12 cellular contexts compared by ENCODE assay signal in the genomic region with DNA sequence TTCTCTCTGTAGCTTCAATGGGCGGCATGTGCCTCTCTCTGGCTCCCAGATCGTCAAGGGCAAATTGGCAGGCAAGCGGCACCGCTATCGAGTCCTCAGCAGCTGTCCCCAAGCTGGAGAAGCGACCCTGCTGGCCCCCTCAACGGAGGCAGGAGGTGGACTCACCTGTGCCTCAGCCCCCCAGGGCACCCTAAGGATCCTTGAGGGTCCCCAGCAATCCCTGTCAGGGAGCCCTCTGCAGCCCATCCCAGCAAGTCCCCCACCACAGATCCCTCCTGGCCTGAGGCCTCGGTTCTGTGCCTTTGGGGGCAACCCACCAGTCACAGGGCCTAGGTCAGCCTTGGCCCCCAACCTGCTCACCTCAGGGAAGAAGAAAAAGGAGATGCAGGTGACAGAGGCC. TPM values are rescaled to one million over a fixed set of nuclear protein-coding genes. Genes with fewer than 3 reads are reported as not detected.
DNase-seq lines count a peak whose midpoint lies in the region; ATAC-seq and TF ChIP-seq lines count a peak whose summit lies in the region.
"Had no signal": no experiment of that assay in that cellular context is flagged by ENCODE, and none has a peak within 500 bp of the region (broad histone marks: within the 10 kb centered on the region; RNA-seq: fewer than 3 reads in every experiment).

No MANE protein-coding gene starts in this region.

- H3K4me1 Mint-ChIP-seq in activated CD4-positive, alpha-beta T cell treated with anti-CD3 and anti-CD28 coated beads, Interleukin-2, amount 10 ng/mL, durations not matched to agents 24 days and 14 days: peaks cover 35% of the 10 kb centered on the region
- H3K4me1 Mint-ChIP-seq in HFFc6 (ENCODE audit: low read depth) (peaks cover 51% of the 10 kb centered on the region), neural crest cell (peaks cover 39% of the 10 kb centered on the region)
- peaks cover 25% of the 10 kb centered on the region for H3K4me1 Mint-ChIP-seq in activated naive CD8-positive, alpha-beta T cell treated with anti-CD3 and anti-CD28 coated beads, Interleukin-2, amount 10 ng/mL, durations not matched to agents 7 days and 5 days

- H3K36me3 ChIP-seq in mucosa of descending colon (ENCODE audit: low read depth): no peaks in the 10 kb centered on the region
- peaks cover 0 to 19% of the 10 kb centered on the region in 2 donors for H3K36me3 ChIP-seq in left lung

- H3K27ac Mint-ChIP-seq in activated CD4-positive, alpha-beta T cell treated with anti-CD3 and anti-CD28 coated beads, Interleukin-2, amount 10 ng/mL, durations not matched to agents 24 days and 14 days: no peak overlapping the region
- H3K27ac Mint-ChIP-seq in HFFc6: peak overlapping the region; percentile 50
- H3K27ac Mint-ChIP-seq in activated naive CD8-positive, alpha-beta T cell treated with anti-CD3 and anti-CD28 coated beads, Interleukin-2, amount 10 ng/mL, durations not matched to agents 7 days and 5 days: peak overlapping the region; percentile 19
- H3K27ac Mint-ChIP-seq in neural crest cell (ENCODE audit: unreplicated experiment): no peak overlapping the region

- peak overlapping the region; percentile 97 for H3K4me3 Mint-ChIP-seq in activated CD4-positive, alpha-beta T cell treated with anti-CD3 and anti-CD28 coated beads, Interleukin-2, amount 10 ng/mL, durations not matched to agents 24 days and 14 days
- H3K4me3 Mint-ChIP-seq in HFFc6 (peak overlapping the region; percentile 97), neural crest cell (peak overlapping the region; percentile 74)
- peak overlapping the region; percentile 35 for H3K4me3 Mint-ChIP-seq in activated naive CD8-positive, alpha-beta T cell treated with anti-CD3 and anti-CD28 coated beads, Interleukin-2, amount 10 ng/mL, durations not matched to agents 7 days and 5 days

- peaks cover 0 to 25% of the 10 kb centered on the region in 2 donors for H3K27me3 ChIP-seq in left lung

- intact Hi-C loops in activated CD4-positive, alpha-beta T cell treated with anti-CD3 and anti-CD28 coated beads, Interleukin-2, amount 10 ng/mL, durations not matched to agents 24 days and 14 days (cut with micrococcal nuclease): loop anchor here (5.0 kb wide), 1 partner anchor 1881 kb away; the partner anchor contains the start of gene ETHE1
- intact Hi-C loops in mucosa of descending colon (cut with DNase I, micrococcal nuclease) (no loop called here), left lung (cut with DNase I) (no loop called here)

- DNase-seq in activated CD4-positive, alpha-beta T cell treated with anti-CD3 and anti-CD28 coated beads, Interleukin-2, amount 10 ng/mL, durations not matched to agents 24 days and 14 days: no peak
- DNase-seq in activated CD4-positive, alpha-beta T cell treated with anti-CD3 and anti-CD28 coated beads, Interleukin-2, amount 50 U/mL, for 48 hours: no peak
- DNase-seq in HFFc6 (no peak), neural crest cell (ENCODE audit: low read depth, low spot score) (no peak), mucosa of descending colon (no peak), NCI-H345 treated with DMSO at 0.1 percent for 48 hours (lab: John Stamatoyannopoulos, UW; ENCODE audit: unreplicated experiment) (no peak), left lung (no peak)
- DNase-seq in activated naive CD8-positive, alpha-beta T cell treated with anti-CD3 and anti-CD28 coated beads, Interleukin-2, amount 10 ng/mL, durations not matched to agents 7 days and 5 days: no peak
- DNase-seq: DMS 273 treated with DMSO at 0.1 percent for 48 hours, NCI-H1092, spleen, SW 1271 had no signal

- no peak for ATAC-seq in activated naive CD8-positive, alpha-beta T cell treated with anti-CD3 and anti-CD28 coated beads, Interleukin-2, amount 10 ng/mL, durations not matched to agents 7 days and 5 days (ENCODE audit: low read depth)
- no peak for ATAC-seq in mucosa of descending colon
- ATAC-seq in left lung: no peak

- no peaks in the 10 kb centered on the region for H3K9me3 Mint-ChIP-seq in activated CD4-positive, alpha-beta T cell treated with anti-CD3 and anti-CD28 coated beads, Interleukin-2, amount 10 ng/mL, durations not matched to agents 24 days and 14 days
- no peaks in the 10 kb centered on the region for H3K9me3 Mint-ChIP-seq in HFFc6
- H3K9me3 Mint-ChIP-seq in activated naive CD8-positive, alpha-beta T cell treated with anti-CD3 and anti-CD28 coated beads, Interleukin-2, amount 10 ng/mL, durations not matched to agents 7 days and 5 days: no peaks in the 10 kb centered on the region
- H3K9me3 Mint-ChIP-seq in neural crest cell: no peaks in the 10 kb centered on the region

- H3K4me1 ChIP-seq in mucosa of descending colon (ENCODE audit: low read depth) (peaks cover 22% of the 10 kb centered on the region), left lung (peaks cover 24 to 48% of the 10 kb centered on the region in 2 donors)

- no peak for TF ChIP-seq CTCF in HFFc6 (IDR thresholded peaks at IDR 0.05)
- TF ChIP-seq CTCF in neural crest cell (conservative IDR thresholded peaks at IDR 0.05): no peak
- TF ChIP-seq CTCF in mucosa of descending colon (IDR thresholded peaks at IDR 0.05): no peak
- TF ChIP-seq CTCF in left lung (IDR thresholded peaks at IDR 0.05): no peak

- peaks cover 33% of the 10 kb centered on the region for H3K36me3 Mint-ChIP-seq in activated CD4-positive, alpha-beta T cell treated with anti-CD3 and anti-CD28 coated beads, Interleukin-2, amount 10 ng/mL, durations not matched to agents 24 days and 14 days (ENCODE audit: low read depth)
- H3K36me3 Mint-ChIP-seq in HFFc6 (ENCODE audit: low read depth): peaks cover 37% of the 10 kb centered on the region
- peaks cover 9% of the 10 kb centered on the region for H3K36me3 Mint-ChIP-seq in activated naive CD8-positive, alpha-beta T cell treated with anti-CD3 and anti-CD28 coated beads, Interleukin-2, amount 10 ng/mL, durations not matched to agents 7 days and 5 days
- H3K36me3 Mint-ChIP-seq in neural crest cell (ENCODE audit: low read depth): peaks cover 6% of the 10 kb centered on the region

- H3K27ac ChIP-seq in left lung: no peak overlapping the region
- H3K27ac ChIP-seq: spleen had no signal

- H3K4me3 ChIP-seq in mucosa of descending colon (no peak overlapping the region), left lung (no peak overlapping the region)

- H3K9me3 ChIP-seq in mucosa of descending colon (no peaks in the 10 kb centered on the region), left lung (no peaks in the 10 kb centered on the region)
- H3K9me3 ChIP-seq: spleen had no signal

- POLR2A ChIA-PET in activated naive CD8-positive, alpha-beta T cell treated with anti-CD3 and anti-CD28 coated beads, Interleukin-2, amount 10 ng/mL, durations not matched to agents 7 days and 5 days (lab: Charles Lee): interaction anchor here (0.8 to 1.2 kb wide), 3 partner anchors 8 to 12 kb away, joined by 3 read pairs; no protein-coding TSS in a partner anchor

- H3K27me3 Mint-ChIP-seq in activated CD4-positive, alpha-beta T cell treated with anti-CD3 and anti-CD28 coated beads, Interleukin-2, amount 10 ng/mL, durations not matched to agents 24 days and 14 days: peaks cover 10% of the 10 kb centered on the region
- peaks cover 18% of the 10 kb centered on the region for H3K27me3 Mint-ChIP-seq in HFFc6 (ENCODE audit: insufficient read depth)
- H3K27me3 Mint-ChIP-seq in activated naive CD8-positive, alpha-beta T cell treated with anti-CD3 and anti-CD28 coated beads, Interleukin-2, amount 10 ng/mL, durations not matched to agents 7 days and 5 days: peaks cover 14% of the 10 kb centered on the region
- H3K27me3 Mint-ChIP-seq in neural crest cell (ENCODE audit: low read depth): peaks cover 32% of the 10 kb centered on the region

RNA-seq across cellular contexts. Expression of gene POLR1G, which starts 1.7 kb away (rescaled TPM):
- 25.3 and 26.5 TPM in 2 replicates for total RNA-seq in activated CD4-positive, alpha-beta T cell treated with anti-CD3 and anti-CD28 coated beads, Interleukin-2, amount 10 ng/mL, durations not matched to agents 24 days and 14 days
- 10 to 100 TPM; 13.7 to 25.8 (median 15.1) TPM for total RNA-seq in HFFc6 (2021; fragmentation: NEBNext Ultra II Directional; extraction: Animal tissue kit (Norgen Biotek cat#: 25700))
- total RNA-seq in activated naive CD8-positive, alpha-beta T cell treated with anti-CD3 and anti-CD28 coated beads, Interleukin-2, amount 10 ng/mL, durations not matched to agents 7 days and 5 days: 1 to 10 TPM; 6.0 to 6.3 TPM
- total RNA-seq in neural crest cell: 11.7 and 12.8 TPM in 2 replicates
- total RNA-seq in mucosa of descending colon: 1 to 10 TPM; 3.2 to 4.1 (median 3.2) TPM
- 1 to 10 TPM; 4.8 to 6.0 TPM for total RNA-seq in left lung

RNA-seq across cellular contexts. Expression of gene PPP1R13L, which starts 3.3 kb away (rescaled TPM):
- 12.7 and 13.4 TPM in 2 replicates for total RNA-seq in activated CD4-positive, alpha-beta T cell treated with anti-CD3 and anti-CD28 coated beads, Interleukin-2, amount 10 ng/mL, durations not matched to agents 24 days and 14 days
- total RNA-seq in HFFc6 (2021; fragmentation: NEBNext Ultra II Directional; extraction: Animal tissue kit (Norgen Biotek cat#: 25700)): 10 to 100 TPM; 10.2 to 24.7 (median 22.2) TPM
- total RNA-seq in activated naive CD8-positive, alpha-beta T cell treated with anti-CD3 and anti-CD28 coated beads, Interleukin-2, amount 10 ng/mL, durations not matched to agents 7 days and 5 days: 10 to 100 TPM; 20.2 to 25.7 TPM
- total RNA-seq in neural crest cell: 6.4 and 8.2 TPM in 2 replicates
- 10 to 100 TPM; 21.1 to 36.7 (median 30.8) TPM for total RNA-seq in mucosa of descending colon
- total RNA-seq in left lung: 10 to 100 TPM; 30.0 to 51.4 TPM

RNA-seq across cellular contexts. Expression of gene ERCC1, which starts 15.6 kb away (rescaled TPM):
- total RNA-seq in activated CD4-positive, alpha-beta T cell treated with anti-CD3 and anti-CD28 coated beads, Interleukin-2, amount 10 ng/mL, durations not matched to agents 24 days and 14 days: 123 and 124 TPM in 2 replicates
- 100 to 1,000 TPM; 106 to 129 (median 117) TPM for total RNA-seq in HFFc6 (2021; fragmentation: NEBNext Ultra II Directional; extraction: Animal tissue kit (Norgen Biotek cat#: 25700))
- 10 to 100 TPM; 63.1 to 63.3 TPM for total RNA-seq in activated naive CD8-positive, alpha-beta T cell treated with anti-CD3 and anti-CD28 coated beads, Interleukin-2, amount 10 ng/mL, durations not matched to agents 7 days and 5 days
- total RNA-seq in neural crest cell (111 and 115 TPM in 2 replicates), mucosa of descending colon (10 to 100 TPM; 37.7 to 51.2 (median 46.6) TPM), left lung (10 to 100 TPM; 56.1 to 57.8 TPM)

RNA-seq across cellular contexts. Expression of gene ERCC2, which starts 37.7 kb away (rescaled TPM):
- total RNA-seq in activated CD4-positive, alpha-beta T cell treated with anti-CD3 and anti-CD28 coated beads, Interleukin-2, amount 10 ng/mL, durations not matched to agents 24 days and 14 days: 30.9 and 33.6 TPM in 2 replicates
- total RNA-seq in HFFc6 (2021; fragmentation: NEBNext Ultra II Directional; extraction: Animal tissue kit (Norgen Biotek cat#: 25700)): 100 to 1,000 TPM in 1 of 6 experiments, 10 to 100 TPM in 5; 80.2 to 108 (median 87.8) TPM
- 10 to 100 TPM; 20.0 to 28.2 TPM for total RNA-seq in activated naive CD8-positive, alpha-beta T cell treated with anti-CD3 and anti-CD28 coated beads, Interleukin-2, amount 10 ng/mL, durations not matched to agents 7 days and 5 days
- 67.3 and 71.3 TPM in 2 replicates for total RNA-seq in neural crest cell
- total RNA-seq in mucosa of descending colon: 10 to 100 TPM; 11.2 to 22.9 (median 14.7) TPM
- total RNA-seq in left lung: 10 to 100 TPM; 21.2 to 23.5 TPM

RNA-seq across cellular contexts. Expression of gene FOSB, which starts 59.7 kb away (rescaled TPM):
- 11.3 TPM in 2 replicates for total RNA-seq in activated CD4-positive, alpha-beta T cell treated with anti-CD3 and anti-CD28 coated beads, Interleukin-2, amount 10 ng/mL, durations not matched to agents 24 days and 14 days
- 10 to 100 TPM; 35.0 to 71.5 (median 62.9) TPM for total RNA-seq in HFFc6 (2021; fragmentation: NEBNext Ultra II Directional; extraction: Animal tissue kit (Norgen Biotek cat#: 25700))
- total RNA-seq in activated naive CD8-positive, alpha-beta T cell treated with anti-CD3 and anti-CD28 coated beads, Interleukin-2, amount 10 ng/mL, durations not matched to agents 7 days and 5 days: 10 to 100 TPM; 68.7 to 69.4 TPM
- total RNA-seq in neural crest cell: 0.26 and 0.45 TPM in 2 replicates
- 10 to 100 TPM in 1 of 3 donors, 1 to 10 TPM in 1, under 1 TPM in 1; 0.58 to 10.3 (median 1.6) TPM for total RNA-seq in mucosa of descending colon
- 10 to 100 TPM in 1 of 2 donors, 1 to 10 TPM in 1; 7.1 to 20.4 TPM for total RNA-seq in left lung

Comparison
In these comparisons a context has a peak if more than half of its experiments do, and no peak if none do; other contexts are left out.
1. H3K27ac Mint-ChIP-seq: peak in HFFc6 (single experiment) and activated naive CD8-positive, alpha-beta T cell treated with anti-CD3 and anti-CD28 coated beads, Interleukin-2, amount 10 ng/mL, durations not matched to agents 7 days and 5 days (single experiment); none in activated CD4-positive, alpha-beta T cell treated with anti-CD3 and anti-CD28 coated beads, Interleukin-2, amount 10 ng/mL, durations not matched to agents 24 days and 14 days (single experiment) and neural crest cell (single experiment).
2. H3K4me3 Mint-ChIP-seq: peak in every context shown above with its lines; median percentile 97 in activated CD4-positive, alpha-beta T cell treated with anti-CD3 and anti-CD28 coated beads, Interleukin-2, amount 10 ng/mL, durations not matched to agents 24 days and 14 days; 97 in HFFc6; 74 in neural crest cell; 35 in activated naive CD8-positive, alpha-beta T cell treated with anti-CD3 and anti-CD28 coated beads, Interleukin-2, amount 10 ng/mL, durations not matched to agents 7 days and 5 days.